14 cellular contexts compared by ENCODE assay signal in genomic region chr1:25871704-25872494, GRCh38. TPM values are rescaled to one million over a fixed set of nuclear protein-coding genes. Genes with fewer than 3 reads are reported as not detected.
DNase-seq lines count a peak whose midpoint lies in the region; ATAC-seq and TF ChIP-seq lines count a peak whose summit lies in the region.
"Had no signal": no experiment of that assay in that cellular context is flagged by ENCODE, and none has a peak within 500 bp of the region (broad histone marks: within the 10 kb centered on the region; RNA-seq: fewer than 3 reads in every experiment).

No MANE protein-coding gene starts in this region.

- H3K36me3 Mint-ChIP-seq in stimulated activated memory B cell treated with anti-CD40 and anti-IgM and Interleukin-4, amounts not matched to agents 10 μg/mL and 1 μg/mL and 100 μg/mL, for 72 hours = no peaks in the 10 kb centered on the region
- H3K36me3 Mint-ChIP-seq: CD8-positive, alpha-beta T cell had no signal

- no peak overlapping the region for H3K4me3 ChIP-seq in LNCaP clone FGC (ENCODE audit: low read depth, low read length)

- H3K9me3 Mint-ChIP-seq in stimulated activated memory B cell treated with anti-CD40 and anti-IgM and Interleukin-4, amounts not matched to agents 10 μg/mL and 1 μg/mL and 100 μg/mL, for 72 hours = no peaks in the 10 kb centered on the region
- H3K9me3 Mint-ChIP-seq: activated T-helper 17 cell treated with anti-CD3 and anti-CD28 coated beads, Interleukin-2, amount 50 U/mL, for 72 hours; CD8-positive, alpha-beta T cell; dendritic cell treated with granulocyte-macrophage colony-stimulating factor and Interleukin-4, amounts not matched to agents 40 ng/mL and 50 ng/mL, for 4 days; T-helper 1 cell treated with Interleukin-12 subunit alpha and Interleukin-12 subunit beta and Interleukin-4 antibody, amounts not matched to agents 30 μg/mL and 1 μg/mL, for 36 hours had no signal

- no peak overlapping the region for H3K4me3 Mint-ChIP-seq in stimulated activated memory B cell treated with anti-CD40 and anti-IgM and Interleukin-4, amounts not matched to agents 10 μg/mL and 1 μg/mL and 100 μg/mL, for 72 hours
- H3K4me3 Mint-ChIP-seq: activated T-helper 17 cell treated with anti-CD3 and anti-CD28 coated beads, Interleukin-2, amount 50 U/mL, for 72 hours; CD8-positive, alpha-beta T cell; dendritic cell treated with granulocyte-macrophage colony-stimulating factor and Interleukin-4, amounts not matched to agents 40 ng/mL and 50 ng/mL, for 4 days; T-helper 1 cell treated with Interleukin-12 subunit alpha and Interleukin-12 subunit beta and Interleukin-4 antibody, amounts not matched to agents 30 μg/mL and 1 μg/mL, for 36 hours had no signal

- H3K4me1 ChIP-seq in foreskin keratinocyte = peaks cover 15% of the 10 kb centered on the region

- TF ChIP-seq CTCF in LNCaP clone FGC (IDR thresholded peaks at IDR 0.05; ENCODE audit: control insufficient read depth, extremely low read depth, insufficient read depth) (no peak), foreskin keratinocyte (conservative IDR thresholded peaks at IDR 0.05) (no peak)

- ATAC-seq in foreskin keratinocyte = peak; percentile 17
- ATAC-seq in stimulated activated memory B cell treated with anti-CD40 and anti-IgM and Interleukin-4, amounts not matched to agents 10 μg/mL and 1 μg/mL and 100 μg/mL, for 72 hours = no peak
- ATAC-seq in GM18517 (IDR thresholded peaks at IDR 0.05; ENCODE audit: unreplicated experiment) = no peak
- ATAC-seq: activated T-helper 17 cell treated with anti-CD3 and anti-CD28 coated beads, Interleukin-2, amount 50 U/mL, for 72 hours; CD8-positive, alpha-beta T cell had no signal

- H3K4me1 Mint-ChIP-seq in stimulated activated memory B cell treated with anti-CD40 and anti-IgM and Interleukin-4, amounts not matched to agents 10 μg/mL and 1 μg/mL and 100 μg/mL, for 72 hours = peaks cover 46% of the 10 kb centered on the region
- H3K4me1 Mint-ChIP-seq: activated T-helper 17 cell treated with anti-CD3 and anti-CD28 coated beads, Interleukin-2, amount 50 U/mL, for 72 hours had no signal

- peak overlapping the region; percentile 62 for H3K27ac Mint-ChIP-seq in stimulated activated memory B cell treated with anti-CD40 and anti-IgM and Interleukin-4, amounts not matched to agents 10 μg/mL and 1 μg/mL and 100 μg/mL, for 72 hours
- H3K27ac Mint-ChIP-seq: activated T-helper 17 cell treated with anti-CD3 and anti-CD28 coated beads, Interleukin-2, amount 50 U/mL, for 72 hours; CD8-positive, alpha-beta T cell; T-helper 1 cell treated with Interleukin-12 subunit alpha and Interleukin-12 subunit beta and Interleukin-4 antibody, amounts not matched to agents 30 μg/mL and 1 μg/mL, for 36 hours had no signal

- H3K27ac ChIP-seq in foreskin keratinocyte = no peak overlapping the region

- no peaks in the 10 kb centered on the region for H3K27me3 ChIP-seq in foreskin keratinocyte

- no peaks in the 10 kb centered on the region for H3K27me3 Mint-ChIP-seq in stimulated activated memory B cell treated with anti-CD40 and anti-IgM and Interleukin-4, amounts not matched to agents 10 μg/mL and 1 μg/mL and 100 μg/mL, for 72 hours
- H3K27me3 Mint-ChIP-seq: activated T-helper 17 cell treated with anti-CD3 and anti-CD28 coated beads, Interleukin-2, amount 50 U/mL, for 72 hours had no signal

- DNase-seq in LNCaP clone FGC (ENCODE audit: low read depth) (peak; percentile 90), foreskin keratinocyte (no peak), HT-29 (ENCODE audit: low spot score) (no peak)
- no peak for DNase-seq in stimulated activated CD8-positive, alpha-beta memory T cell treated with anti-CD3 and anti-CD28 coated beads, Interleukin-4, amount 100 ng/mL, for 48 hours
- DNase-seq: activated CD4-positive, alpha-beta T cell treated with anti-CD3 and anti-CD28 coated beads, Interleukin-2, amount 50 U/mL, for 1 hour; anterior cingulate cortex; CD8-positive, alpha-beta T cell; NCI-H1048; NCI-H446 treated with DMSO at 0.1 percent for 48 hours had no signal

RNA-seq across cellular contexts. Expression of gene PAQR7, which starts 3.6 kb away (rescaled TPM):
- 13.9 and 14.6 TPM in 2 replicates for total RNA-seq in foreskin keratinocyte
- polyA plus RNA-seq in foreskin keratinocyte = 12.1 and 12.2 TPM in 2 replicates
- 4.0 and 5.7 TPM in 2 replicates for total RNA-seq in HT-29 (2014; rRNA removed; shearing (Covaris generic))

RNA-seq across cellular contexts. Expression of gene AUNIP, which starts 12.6 kb away (rescaled TPM):
- total RNA-seq in foreskin keratinocyte = 11.5 and 13.8 TPM in 2 replicates
- 8.1 and 9.7 TPM in 2 replicates for polyA plus RNA-seq in foreskin keratinocyte
- 8.3 and 11.4 TPM in 2 replicates for total RNA-seq in HT-29 (2014; rRNA removed; shearing (Covaris generic))

RNA-seq across cellular contexts. Expression of gene STMN1, which starts 34.3 kb away (rescaled TPM):
- total RNA-seq in foreskin keratinocyte = 313 and 372 TPM in 2 replicates
- 515 and 581 TPM in 2 replicates for polyA plus RNA-seq in foreskin keratinocyte
- 80.1 and 83.8 TPM in 2 replicates for total RNA-seq in HT-29 (2014; rRNA removed; shearing (Covaris generic))

RNA-seq across cellular contexts. Expression of gene MTFR1L, which starts 52.1 kb away (rescaled TPM):
- 24.1 and 25.2 TPM in 2 replicates for total RNA-seq in foreskin keratinocyte
- polyA plus RNA-seq in foreskin keratinocyte = 20.8 and 21.7 TPM in 2 replicates
- 13.6 and 22.0 TPM in 2 replicates for total RNA-seq in HT-29 (2014; rRNA removed; shearing (Covaris generic))
